3 cellular contexts compared by ENCODE assay signal in the genomic region with DNA sequence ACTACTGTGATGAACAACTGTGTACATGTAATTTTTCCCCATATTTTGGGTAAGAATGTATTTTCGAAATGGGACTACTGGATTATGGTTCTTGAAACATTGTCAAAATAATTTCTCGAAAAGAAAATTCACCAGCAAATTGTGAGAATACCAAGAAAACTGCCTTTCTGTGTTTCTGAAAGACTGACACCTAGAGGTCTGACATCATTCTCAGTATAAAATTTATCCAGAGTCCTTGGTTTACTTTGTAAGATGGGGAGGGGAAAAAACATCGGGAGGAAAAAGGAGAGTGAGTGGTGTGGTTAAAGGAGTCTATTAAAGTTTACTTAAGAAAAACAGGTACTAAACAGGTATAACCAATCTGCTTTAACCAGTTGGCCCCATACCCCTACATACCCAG.
A peak's percentile ranks its signal among the peaks of the same experiment; 100 is the strongest.
TF ChIP-seq lines count a peak whose summit lies in the region.

No MANE protein-coding gene starts in this region.

TF ChIP-seq in liver, 16 proteins besides CTCF, POLR2A, EP300 and RAD21:
- TF ChIP-seq HNF4G (IDR thresholded peaks at IDR 0.05), result no peak
- no peak for TF ChIP-seq FOXA1 (IDR thresholded peaks at IDR 0.05)
- no peak for TF ChIP-seq ZBTB33 (IDR thresholded peaks at IDR 0.05)
- TF ChIP-seq HNF4A (conservative IDR thresholded peaks at IDR 0.05), result no peak
- TF ChIP-seq EGR1 (IDR thresholded peaks at IDR 0.05; ENCODE audit: low read depth in 2 of 2), result no peak
- TF ChIP-seq ATF3 (IDR thresholded peaks at IDR 0.05), result no peak
- TF ChIP-seq RXRA (IDR thresholded peaks at IDR 0.05), result no peak
- TF ChIP-seq JUND (IDR thresholded peaks at IDR 0.05), result no peak
- TF ChIP-seq NR2F2 (IDR thresholded peaks at IDR 0.05), result no peak
- no peak for TF ChIP-seq TAF1 (conservative IDR thresholded peaks at IDR 0.05)
- TF ChIP-seq, protein P1, sequence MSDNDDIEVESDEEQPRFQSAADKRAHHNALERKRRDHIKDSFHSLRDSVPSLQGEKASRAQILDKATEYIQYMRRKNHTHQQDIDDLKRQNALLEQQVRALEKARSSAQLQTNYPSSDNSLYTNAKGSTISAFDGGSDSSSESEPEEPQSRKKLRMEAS (IDR thresholded peaks at IDR 0.05), result no peak
- no peak for TF ChIP-seq YY1 (IDR thresholded peaks at IDR 0.05)
- no peak for TF ChIP-seq FOXA2 (IDR thresholded peaks at IDR 0.05)
- no peak for TF ChIP-seq SP1 (IDR thresholded peaks at IDR 0.05)
- TF ChIP-seq, protein P2, sequence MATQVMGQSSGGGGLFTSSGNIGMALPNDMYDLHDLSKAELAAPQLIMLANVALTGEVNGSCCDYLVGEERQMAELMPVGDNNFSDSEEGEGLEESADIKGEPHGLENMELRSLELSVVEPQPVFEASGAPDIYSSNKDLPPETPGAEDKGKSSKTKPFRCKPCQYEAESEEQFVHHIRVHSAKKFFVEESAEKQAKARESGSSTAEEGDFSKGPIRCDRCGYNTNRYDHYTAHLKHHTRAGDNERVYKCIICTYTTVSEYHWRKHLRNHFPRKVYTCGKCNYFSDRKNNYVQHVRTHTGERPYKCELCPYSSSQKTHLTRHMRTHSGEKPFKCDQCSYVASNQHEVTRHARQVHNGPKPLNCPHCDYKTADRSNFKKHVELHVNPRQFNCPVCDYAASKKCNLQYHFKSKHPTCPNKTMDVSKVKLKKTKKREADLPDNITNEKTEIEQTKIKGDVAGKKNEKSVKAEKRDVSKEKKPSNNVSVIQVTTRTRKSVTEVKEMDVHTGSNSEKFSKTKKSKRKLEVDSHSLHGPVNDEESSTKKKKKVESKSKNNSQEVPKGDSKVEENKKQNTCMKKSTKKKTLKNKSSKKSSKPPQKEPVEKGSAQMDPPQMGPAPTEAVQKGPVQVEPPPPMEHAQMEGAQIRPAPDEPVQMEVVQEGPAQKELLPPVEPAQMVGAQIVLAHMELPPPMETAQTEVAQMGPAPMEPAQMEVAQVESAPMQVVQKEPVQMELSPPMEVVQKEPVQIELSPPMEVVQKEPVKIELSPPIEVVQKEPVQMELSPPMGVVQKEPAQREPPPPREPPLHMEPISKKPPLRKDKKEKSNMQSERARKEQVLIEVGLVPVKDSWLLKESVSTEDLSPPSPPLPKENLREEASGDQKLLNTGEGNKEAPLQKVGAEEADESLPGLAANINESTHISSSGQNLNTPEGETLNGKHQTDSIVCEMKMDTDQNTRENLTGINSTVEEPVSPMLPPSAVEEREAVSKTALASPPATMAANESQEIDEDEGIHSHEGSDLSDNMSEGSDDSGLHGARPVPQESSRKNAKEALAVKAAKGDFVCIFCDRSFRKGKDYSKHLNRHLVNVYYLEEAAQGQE (IDR thresholded peaks at IDR 0.05), result no peak
- no peak for TF ChIP-seq GABPA (IDR thresholded peaks at IDR 0.05 in 1 of 2, conservative IDR thresholded peaks at IDR 0.05 in 1 of 2)

TF ChIP-seq in HepG2, 621 proteins besides CTCF, POLR2A, EP300 and RAD21:
- TF ChIP-seq HNF4G (IDR thresholded peaks at IDR 0.05; ENCODE audit: borderline replicate concordance, low read depth, low read length), result no peak
- TF ChIP-seq HNF4G (CRISPR knock-in tag; IDR thresholded peaks at IDR 0.05; ENCODE audit: borderline replicate concordance, low read depth), result no peak
- no peak for TF ChIP-seq HMG20B (CRISPR knock-in tag; conservative IDR thresholded peaks at IDR 0.05)
- no peak for TF ChIP-seq ZNF280B (CRISPR knock-in tag; IDR thresholded peaks at IDR 0.05; ENCODE audit: borderline replicate concordance)
- TF ChIP-seq ZNF563 (CRISPR knock-in tag; IDR thresholded peaks at IDR 0.05), result no peak
- TF ChIP-seq, protein P3, sequence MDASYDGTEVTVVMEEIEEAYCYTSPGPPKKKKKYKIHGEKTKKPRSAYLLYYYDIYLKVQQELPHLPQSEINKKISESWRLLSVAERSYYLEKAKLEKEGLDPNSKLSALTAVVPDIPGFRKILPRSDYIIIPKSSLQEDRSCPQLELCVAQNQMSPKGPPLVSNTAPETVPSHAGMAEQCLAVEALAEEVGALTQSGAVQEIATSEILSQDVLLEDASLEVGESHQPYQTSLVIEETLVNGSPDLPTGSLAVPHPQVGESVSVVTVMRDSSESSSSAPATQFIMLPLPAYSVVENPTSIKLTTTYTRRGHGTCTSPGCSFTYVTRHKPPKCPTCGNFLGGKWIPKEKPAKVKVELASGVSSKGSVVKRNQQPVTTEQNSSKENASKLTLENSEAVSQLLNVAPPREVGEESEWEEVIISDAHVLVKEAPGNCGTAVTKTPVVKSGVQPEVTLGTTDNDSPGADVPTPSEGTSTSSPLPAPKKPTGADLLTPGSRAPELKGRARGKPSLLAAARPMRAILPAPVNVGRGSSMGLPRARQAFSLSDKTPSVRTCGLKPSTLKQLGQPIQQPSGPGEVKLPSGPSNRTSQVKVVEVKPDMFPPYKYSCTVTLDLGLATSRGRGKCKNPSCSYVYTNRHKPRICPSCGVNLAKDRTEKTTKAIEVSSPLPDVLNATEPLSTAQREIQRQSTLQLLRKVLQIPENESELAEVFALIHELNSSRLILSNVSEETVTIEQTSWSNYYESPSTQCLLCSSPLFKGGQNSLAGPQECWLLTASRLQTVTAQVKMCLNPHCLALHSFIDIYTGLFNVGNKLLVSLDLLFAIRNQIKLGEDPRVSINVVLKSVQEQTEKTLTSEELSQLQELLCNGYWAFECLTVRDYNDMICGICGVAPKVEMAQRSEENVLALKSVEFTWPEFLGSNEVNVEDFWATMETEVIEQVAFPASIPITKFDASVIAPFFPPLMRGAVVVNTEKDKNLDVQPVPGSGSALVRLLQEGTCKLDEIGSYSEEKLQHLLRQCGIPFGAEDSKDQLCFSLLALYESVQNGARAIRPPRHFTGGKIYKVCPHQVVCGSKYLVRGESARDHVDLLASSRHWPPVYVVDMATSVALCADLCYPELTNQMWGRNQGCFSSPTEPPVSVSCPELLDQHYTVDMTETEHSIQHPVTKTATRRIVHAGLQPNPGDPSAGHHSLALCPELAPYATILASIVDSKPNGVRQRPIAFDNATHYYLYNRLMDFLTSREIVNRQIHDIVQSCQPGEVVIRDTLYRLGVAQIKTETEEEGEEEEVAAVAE (CRISPR knock-in tag; IDR thresholded peaks at IDR 0.05; ENCODE audit: borderline replicate concordance), result no peak
- TF ChIP-seq, protein P4, sequence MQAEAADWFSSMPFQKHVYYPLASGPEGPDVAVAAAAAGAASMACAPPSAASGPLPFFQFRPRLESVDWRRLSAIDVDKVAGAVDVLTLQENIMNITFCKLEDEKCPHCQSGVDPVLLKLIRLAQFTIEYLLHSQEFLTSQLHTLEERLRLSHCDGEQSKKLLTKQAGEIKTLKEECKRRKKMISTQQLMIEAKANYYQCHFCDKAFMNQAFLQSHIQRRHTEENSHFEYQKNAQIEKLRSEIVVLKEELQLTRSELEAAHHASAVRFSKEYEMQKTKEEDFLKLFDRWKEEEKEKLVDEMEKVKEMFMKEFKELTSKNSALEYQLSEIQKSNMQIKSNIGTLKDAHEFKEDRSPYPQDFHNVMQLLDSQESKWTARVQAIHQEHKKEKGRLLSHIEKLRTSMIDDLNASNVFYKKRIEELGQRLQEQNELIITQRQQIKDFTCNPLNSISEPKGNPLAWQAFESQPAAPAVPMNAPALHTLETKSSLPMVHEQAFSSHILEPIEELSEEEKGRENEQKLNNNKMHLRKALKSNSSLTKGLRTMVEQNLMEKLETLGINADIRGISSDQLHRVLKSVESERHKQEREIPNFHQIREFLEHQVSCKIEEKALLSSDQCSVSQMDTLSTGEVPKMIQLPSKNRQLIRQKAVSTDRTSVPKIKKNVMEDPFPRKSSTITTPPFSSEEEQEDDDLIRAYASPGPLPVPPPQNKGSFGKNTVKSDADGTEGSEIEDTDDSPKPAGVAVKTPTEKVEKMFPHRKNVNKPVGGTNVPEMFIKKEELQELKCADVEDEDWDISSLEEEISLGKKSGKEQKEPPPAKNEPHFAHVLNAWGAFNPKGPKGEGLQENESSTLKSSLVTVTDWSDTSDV (CRISPR knock-in tag; IDR thresholded peaks at IDR 0.05), result no peak
- TF ChIP-seq ZNF724P (CRISPR knock-in tag; IDR thresholded peaks at IDR 0.05; ENCODE audit: borderline replicate concordance), result no peak

TF ChIP-seq in SK-N-SH, 30 proteins besides CTCF, POLR2A, EP300 and RAD21:
- TF ChIP-seq NFIC (IDR thresholded peaks at IDR 0.05; ENCODE audit: borderline replicate concordance), result no peak
- TF ChIP-seq SMC3 (IDR thresholded peaks at IDR 0.05; ENCODE audit: low read depth, low read length), result peak; percentile 33
- TF ChIP-seq, protein P5, sequence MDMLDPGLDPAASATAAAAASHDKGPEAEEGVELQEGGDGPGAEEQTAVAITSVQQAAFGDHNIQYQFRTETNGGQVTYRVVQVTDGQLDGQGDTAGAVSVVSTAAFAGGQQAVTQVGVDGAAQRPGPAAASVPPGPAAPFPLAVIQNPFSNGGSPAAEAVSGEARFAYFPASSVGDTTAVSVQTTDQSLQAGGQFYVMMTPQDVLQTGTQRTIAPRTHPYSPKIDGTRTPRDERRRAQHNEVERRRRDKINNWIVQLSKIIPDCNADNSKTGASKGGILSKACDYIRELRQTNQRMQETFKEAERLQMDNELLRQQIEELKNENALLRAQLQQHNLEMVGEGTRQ (IDR thresholded peaks at IDR 0.05; ENCODE audit: borderline replicate concordance, low read depth, low read length), result no peak
- no peak for TF ChIP-seq FOSL2 (IDR thresholded peaks at IDR 0.05; ENCODE audit: borderline replicate concordance, low read depth)
- TF ChIP-seq PBX3 (IDR thresholded peaks at IDR 0.05), result no peak
- TF ChIP-seq RCOR1 (IDR thresholded peaks at IDR 0.05; ENCODE audit: low read length), result no peak
